Comparison of ENCODE assay signal across 1 cellular context in the genomic region with DNA sequence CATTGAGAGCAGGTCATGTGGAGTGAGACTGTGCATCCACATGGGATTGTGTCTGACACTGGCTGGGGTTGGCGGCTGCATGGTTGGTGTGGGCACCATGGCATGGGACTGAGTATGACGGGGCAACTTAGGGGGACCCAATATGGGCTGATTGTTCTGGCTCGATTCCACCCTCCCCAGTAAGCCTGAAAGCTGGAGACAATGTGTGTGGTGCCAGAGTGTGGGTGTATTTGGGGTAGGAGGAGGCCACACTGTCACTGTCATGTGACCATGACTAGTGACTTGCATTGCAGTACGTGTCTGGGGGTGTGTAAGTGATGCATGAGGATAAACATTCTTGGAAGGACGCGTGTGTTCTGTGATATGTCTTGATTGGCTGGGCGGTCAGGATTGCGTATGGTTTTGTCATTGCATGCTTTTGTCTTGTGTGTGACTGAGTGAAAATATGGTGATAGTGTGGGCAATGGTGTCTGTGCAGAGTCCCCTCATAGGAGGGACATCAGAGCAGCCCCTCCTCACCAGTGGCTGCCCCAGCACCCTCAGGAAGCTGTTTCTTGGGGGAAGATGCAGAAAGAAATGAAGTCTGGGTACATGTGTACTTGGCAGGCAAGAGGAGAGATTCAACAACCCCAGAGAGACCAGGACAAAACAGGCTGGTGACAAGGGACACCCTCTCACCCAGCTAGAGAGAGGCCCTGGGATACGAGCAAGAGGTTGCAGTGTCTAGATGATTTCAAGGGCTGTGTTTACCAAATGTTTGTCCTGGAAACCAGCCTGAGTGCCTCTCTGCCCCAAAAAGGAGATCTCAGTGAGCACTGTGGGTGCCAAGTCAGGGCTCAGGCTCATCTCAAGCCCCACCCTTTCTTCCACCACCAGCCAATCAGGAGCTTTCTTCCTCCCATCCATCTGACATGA.
TF ChIP-seq lines count a peak whose summit lies in the region.

No MANE protein-coding gene starts in this region.

TF ChIP-seq in K562, 482 proteins besides CTCF, POLR2A, EP300 and RAD21 (continued from another document and continues in another):
- TF ChIP-seq, protein P1, sequence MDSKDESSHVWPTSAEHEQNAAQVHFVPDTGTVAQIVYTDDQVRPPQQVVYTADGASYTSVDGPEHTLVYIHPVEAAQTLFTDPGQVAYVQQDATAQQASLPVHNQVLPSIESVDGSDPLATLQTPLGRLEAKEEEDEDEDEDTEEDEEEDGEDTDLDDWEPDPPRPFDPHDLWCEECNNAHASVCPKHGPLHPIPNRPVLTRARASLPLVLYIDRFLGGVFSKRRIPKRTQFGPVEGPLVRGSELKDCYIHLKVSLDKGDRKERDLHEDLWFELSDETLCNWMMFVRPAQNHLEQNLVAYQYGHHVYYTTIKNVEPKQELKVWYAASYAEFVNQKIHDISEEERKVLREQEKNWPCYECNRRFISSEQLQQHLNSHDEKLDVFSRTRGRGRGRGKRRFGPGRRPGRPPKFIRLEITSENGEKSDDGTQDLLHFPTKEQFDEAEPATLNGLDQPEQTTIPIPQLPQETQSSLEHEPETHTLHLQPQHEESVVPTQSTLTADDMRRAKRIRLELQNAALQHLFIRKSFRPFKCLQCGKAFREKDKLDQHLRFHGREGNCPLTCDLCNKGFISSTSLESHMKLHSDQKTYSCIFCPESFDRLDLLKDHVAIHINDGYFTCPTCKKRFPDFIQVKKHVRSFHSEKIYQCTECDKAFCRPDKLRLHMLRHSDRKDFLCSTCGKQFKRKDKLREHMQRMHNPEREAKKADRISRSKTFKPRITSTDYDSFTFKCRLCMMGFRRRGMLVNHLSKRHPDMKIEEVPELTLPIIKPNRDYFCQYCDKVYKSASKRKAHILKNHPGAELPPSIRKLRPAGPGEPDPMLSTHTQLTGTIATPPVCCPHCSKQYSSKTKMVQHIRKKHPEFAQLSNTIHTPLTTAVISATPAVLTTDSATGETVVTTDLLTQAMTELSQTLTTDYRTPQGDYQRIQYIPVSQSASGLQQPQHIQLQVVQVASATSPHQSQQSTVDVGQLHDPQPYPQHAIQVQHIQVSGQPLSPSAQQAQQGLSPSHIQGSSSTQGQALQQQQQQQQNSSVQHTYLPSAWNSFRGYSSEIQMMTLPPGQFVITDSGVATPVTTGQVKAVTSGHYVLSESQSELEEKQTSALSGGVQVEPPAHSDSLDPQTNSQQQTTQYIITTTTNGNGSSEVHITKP (IDR thresholded peaks at IDR 0.05; ENCODE audit: partially characterized antibody): peak; percentile 54
- no peak for TF ChIP-seq TAF1 (IDR thresholded peaks at IDR 0.05; ENCODE audit: control insufficient read depth, extremely low read depth, insufficient read depth, low read length, severe bottlenecking)
- TF ChIP-seq, protein P2, sequence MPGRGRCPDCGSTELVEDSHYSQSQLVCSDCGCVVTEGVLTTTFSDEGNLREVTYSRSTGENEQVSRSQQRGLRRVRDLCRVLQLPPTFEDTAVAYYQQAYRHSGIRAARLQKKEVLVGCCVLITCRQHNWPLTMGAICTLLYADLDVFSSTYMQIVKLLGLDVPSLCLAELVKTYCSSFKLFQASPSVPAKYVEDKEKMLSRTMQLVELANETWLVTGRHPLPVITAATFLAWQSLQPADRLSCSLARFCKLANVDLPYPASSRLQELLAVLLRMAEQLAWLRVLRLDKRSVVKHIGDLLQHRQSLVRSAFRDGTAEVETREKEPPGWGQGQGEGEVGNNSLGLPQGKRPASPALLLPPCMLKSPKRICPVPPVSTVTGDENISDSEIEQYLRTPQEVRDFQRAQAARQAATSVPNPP (IDR thresholded peaks at IDR 0.05; ENCODE audit: borderline replicate concordance, insufficient read depth, insufficient read length): no peak
- TF ChIP-seq, protein P3, sequence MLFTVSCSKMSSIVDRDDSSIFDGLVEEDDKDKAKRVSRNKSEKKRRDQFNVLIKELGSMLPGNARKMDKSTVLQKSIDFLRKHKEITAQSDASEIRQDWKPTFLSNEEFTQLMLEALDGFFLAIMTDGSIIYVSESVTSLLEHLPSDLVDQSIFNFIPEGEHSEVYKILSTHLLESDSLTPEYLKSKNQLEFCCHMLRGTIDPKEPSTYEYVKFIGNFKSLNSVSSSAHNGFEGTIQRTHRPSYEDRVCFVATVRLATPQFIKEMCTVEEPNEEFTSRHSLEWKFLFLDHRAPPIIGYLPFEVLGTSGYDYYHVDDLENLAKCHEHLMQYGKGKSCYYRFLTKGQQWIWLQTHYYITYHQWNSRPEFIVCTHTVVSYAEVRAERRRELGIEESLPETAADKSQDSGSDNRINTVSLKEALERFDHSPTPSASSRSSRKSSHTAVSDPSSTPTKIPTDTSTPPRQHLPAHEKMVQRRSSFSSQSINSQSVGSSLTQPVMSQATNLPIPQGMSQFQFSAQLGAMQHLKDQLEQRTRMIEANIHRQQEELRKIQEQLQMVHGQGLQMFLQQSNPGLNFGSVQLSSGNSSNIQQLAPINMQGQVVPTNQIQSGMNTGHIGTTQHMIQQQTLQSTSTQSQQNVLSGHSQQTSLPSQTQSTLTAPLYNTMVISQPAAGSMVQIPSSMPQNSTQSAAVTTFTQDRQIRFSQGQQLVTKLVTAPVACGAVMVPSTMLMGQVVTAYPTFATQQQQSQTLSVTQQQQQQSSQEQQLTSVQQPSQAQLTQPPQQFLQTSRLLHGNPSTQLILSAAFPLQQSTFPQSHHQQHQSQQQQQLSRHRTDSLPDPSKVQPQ (CRISPR knock-in tag; IDR thresholded peaks at IDR 0.05; ENCODE audit: borderline replicate concordance): peak; percentile 81
- peak; percentile 98 for TF ChIP-seq ERF (CRISPR knock-in tag; IDR thresholded peaks at IDR 0.05)
- TF ChIP-seq HDAC1 (IDR thresholded peaks at IDR 0.05): peak in 1 of 2 experiments; percentile 97; a peak in 2 of 4 replicates
- TF ChIP-seq, protein P4, sequence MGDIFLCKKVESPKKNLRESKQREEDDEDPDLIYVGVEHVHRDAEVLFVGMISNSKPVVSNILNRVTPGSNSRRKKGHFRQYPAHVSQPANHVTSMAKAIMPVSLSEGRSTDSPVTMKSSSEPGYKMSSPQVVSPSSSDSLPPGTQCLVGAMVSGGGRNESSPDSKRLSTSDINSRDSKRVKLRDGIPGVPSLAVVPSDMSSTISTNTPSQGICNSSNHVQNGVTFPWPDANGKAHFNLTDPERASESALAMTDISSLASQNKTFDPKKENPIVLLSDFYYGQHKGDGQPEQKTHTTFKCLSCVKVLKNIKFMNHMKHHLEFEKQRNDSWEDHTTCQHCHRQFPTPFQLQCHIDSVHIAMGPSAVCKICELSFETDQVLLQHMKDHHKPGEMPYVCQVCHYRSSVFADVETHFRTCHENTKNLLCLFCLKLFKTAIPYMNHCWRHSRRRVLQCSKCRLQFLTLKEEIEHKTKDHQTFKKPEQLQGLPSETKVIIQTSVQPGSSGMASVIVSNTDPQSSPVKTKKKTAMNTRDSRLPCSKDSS (IDR thresholded peaks at IDR 0.05; ENCODE audit: low read depth, partially characterized antibody): no peak
- peak; percentile 84 for TF ChIP-seq JUN (IDR thresholded peaks at IDR 0.05; ENCODE audit: borderline replicate concordance, low read depth, low read length)
- TF ChIP-seq JUN (CRISPR knock-in tag; IDR thresholded peaks at IDR 0.05; ENCODE audit: borderline replicate concordance): no peak; the same call in 1 of the 2 replicates
- peak; percentile 73; the same call in 1 of the 2 replicates for TF ChIP-seq ZNF830 (CRISPR knock-in tag; IDR thresholded peaks at IDR 0.05)
- peak; percentile 51; the same call in 1 of the 2 replicates for TF ChIP-seq ESRRB (CRISPR knock-in tag; IDR thresholded peaks at IDR 0.05; ENCODE audit: borderline replicate concordance)
- TF ChIP-seq ETV5 (CRISPR knock-in tag; IDR thresholded peaks at IDR 0.05; ENCODE audit: low read depth): peak; percentile 82; the same call in 1 of the 2 replicates
- TF ChIP-seq EP400 (IDR thresholded peaks at IDR 0.05): peak; percentile 86
- no peak for TF ChIP-seq NR1H2 (CRISPR knock-in tag; IDR thresholded peaks at IDR 0.05)
- no peak for TF ChIP-seq RBM22 (IDR thresholded peaks at IDR 0.05; ENCODE audit: low read depth, low read length, poor library complexity, severe bottlenecking)
- no peak for TF ChIP-seq FIP1L1 (IDR thresholded peaks at IDR 0.05; ENCODE audit: low read depth, low read length, poor library complexity, severe bottlenecking)
- TF ChIP-seq RB1 (IDR thresholded peaks at IDR 0.05; ENCODE audit: low read depth): peak; percentile 52; the same call in 1 of the 2 replicates
- no peak for TF ChIP-seq GTF2E2 (tag; IDR thresholded peaks at IDR 0.05)
- TF ChIP-seq, protein P5, sequence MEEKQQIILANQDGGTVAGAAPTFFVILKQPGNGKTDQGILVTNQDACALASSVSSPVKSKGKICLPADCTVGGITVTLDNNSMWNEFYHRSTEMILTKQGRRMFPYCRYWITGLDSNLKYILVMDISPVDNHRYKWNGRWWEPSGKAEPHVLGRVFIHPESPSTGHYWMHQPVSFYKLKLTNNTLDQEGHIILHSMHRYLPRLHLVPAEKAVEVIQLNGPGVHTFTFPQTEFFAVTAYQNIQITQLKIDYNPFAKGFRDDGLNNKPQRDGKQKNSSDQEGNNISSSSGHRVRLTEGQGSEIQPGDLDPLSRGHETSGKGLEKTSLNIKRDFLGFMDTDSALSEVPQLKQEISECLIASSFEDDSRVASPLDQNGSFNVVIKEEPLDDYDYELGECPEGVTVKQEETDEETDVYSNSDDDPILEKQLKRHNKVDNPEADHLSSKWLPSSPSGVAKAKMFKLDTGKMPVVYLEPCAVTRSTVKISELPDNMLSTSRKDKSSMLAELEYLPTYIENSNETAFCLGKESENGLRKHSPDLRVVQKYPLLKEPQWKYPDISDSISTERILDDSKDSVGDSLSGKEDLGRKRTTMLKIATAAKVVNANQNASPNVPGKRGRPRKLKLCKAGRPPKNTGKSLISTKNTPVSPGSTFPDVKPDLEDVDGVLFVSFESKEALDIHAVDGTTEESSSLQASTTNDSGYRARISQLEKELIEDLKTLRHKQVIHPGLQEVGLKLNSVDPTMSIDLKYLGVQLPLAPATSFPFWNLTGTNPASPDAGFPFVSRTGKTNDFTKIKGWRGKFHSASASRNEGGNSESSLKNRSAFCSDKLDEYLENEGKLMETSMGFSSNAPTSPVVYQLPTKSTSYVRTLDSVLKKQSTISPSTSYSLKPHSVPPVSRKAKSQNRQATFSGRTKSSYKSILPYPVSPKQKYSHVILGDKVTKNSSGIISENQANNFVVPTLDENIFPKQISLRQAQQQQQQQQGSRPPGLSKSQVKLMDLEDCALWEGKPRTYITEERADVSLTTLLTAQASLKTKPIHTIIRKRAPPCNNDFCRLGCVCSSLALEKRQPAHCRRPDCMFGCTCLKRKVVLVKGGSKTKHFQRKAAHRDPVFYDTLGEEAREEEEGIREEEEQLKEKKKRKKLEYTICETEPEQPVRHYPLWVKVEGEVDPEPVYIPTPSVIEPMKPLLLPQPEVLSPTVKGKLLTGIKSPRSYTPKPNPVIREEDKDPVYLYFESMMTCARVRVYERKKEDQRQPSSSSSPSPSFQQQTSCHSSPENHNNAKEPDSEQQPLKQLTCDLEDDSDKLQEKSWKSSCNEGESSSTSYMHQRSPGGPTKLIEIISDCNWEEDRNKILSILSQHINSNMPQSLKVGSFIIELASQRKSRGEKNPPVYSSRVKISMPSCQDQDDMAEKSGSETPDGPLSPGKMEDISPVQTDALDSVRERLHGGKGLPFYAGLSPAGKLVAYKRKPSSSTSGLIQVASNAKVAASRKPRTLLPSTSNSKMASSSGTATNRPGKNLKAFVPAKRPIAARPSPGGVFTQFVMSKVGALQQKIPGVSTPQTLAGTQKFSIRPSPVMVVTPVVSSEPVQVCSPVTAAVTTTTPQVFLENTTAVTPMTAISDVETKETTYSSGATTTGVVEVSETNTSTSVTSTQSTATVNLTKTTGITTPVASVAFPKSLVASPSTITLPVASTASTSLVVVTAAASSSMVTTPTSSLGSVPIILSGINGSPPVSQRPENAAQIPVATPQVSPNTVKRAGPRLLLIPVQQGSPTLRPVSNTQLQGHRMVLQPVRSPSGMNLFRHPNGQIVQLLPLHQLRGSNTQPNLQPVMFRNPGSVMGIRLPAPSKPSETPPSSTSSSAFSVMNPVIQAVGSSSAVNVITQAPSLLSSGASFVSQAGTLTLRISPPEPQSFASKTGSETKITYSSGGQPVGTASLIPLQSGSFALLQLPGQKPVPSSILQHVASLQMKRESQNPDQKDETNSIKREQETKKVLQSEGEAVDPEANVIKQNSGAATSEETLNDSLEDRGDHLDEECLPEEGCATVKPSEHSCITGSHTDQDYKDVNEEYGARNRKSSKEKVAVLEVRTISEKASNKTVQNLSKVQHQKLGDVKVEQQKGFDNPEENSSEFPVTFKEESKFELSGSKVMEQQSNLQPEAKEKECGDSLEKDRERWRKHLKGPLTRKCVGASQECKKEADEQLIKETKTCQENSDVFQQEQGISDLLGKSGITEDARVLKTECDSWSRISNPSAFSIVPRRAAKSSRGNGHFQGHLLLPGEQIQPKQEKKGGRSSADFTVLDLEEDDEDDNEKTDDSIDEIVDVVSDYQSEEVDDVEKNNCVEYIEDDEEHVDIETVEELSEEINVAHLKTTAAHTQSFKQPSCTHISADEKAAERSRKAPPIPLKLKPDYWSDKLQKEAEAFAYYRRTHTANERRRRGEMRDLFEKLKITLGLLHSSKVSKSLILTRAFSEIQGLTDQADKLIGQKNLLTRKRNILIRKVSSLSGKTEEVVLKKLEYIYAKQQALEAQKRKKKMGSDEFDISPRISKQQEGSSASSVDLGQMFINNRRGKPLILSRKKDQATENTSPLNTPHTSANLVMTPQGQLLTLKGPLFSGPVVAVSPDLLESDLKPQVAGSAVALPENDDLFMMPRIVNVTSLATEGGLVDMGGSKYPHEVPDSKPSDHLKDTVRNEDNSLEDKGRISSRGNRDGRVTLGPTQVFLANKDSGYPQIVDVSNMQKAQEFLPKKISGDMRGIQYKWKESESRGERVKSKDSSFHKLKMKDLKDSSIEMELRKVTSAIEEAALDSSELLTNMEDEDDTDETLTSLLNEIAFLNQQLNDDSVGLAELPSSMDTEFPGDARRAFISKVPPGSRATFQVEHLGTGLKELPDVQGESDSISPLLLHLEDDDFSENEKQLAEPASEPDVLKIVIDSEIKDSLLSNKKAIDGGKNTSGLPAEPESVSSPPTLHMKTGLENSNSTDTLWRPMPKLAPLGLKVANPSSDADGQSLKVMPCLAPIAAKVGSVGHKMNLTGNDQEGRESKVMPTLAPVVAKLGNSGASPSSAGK (IDR thresholded peaks at IDR 0.05): peak; percentile 90
- TF ChIP-seq ESRRA (IDR thresholded peaks at IDR 0.05; ENCODE audit: borderline replicate concordance, low read depth): peak; percentile 25; the same call in 1 of the 2 replicates
- peak; percentile 96 for TF ChIP-seq CREM (IDR thresholded peaks at IDR 0.05; ENCODE audit: low read depth)
- TF ChIP-seq, protein P6, sequence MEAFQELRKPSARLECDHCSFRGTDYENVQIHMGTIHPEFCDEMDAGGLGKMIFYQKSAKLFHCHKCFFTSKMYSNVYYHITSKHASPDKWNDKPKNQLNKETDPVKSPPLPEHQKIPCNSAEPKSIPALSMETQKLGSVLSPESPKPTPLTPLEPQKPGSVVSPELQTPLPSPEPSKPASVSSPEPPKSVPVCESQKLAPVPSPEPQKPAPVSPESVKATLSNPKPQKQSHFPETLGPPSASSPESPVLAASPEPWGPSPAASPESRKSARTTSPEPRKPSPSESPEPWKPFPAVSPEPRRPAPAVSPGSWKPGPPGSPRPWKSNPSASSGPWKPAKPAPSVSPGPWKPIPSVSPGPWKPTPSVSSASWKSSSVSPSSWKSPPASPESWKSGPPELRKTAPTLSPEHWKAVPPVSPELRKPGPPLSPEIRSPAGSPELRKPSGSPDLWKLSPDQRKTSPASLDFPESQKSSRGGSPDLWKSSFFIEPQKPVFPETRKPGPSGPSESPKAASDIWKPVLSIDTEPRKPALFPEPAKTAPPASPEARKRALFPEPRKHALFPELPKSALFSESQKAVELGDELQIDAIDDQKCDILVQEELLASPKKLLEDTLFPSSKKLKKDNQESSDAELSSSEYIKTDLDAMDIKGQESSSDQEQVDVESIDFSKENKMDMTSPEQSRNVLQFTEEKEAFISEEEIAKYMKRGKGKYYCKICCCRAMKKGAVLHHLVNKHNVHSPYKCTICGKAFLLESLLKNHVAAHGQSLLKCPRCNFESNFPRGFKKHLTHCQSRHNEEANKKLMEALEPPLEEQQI (IDR thresholded peaks at IDR 0.05): no peak
- no peak for TF ChIP-seq ZC3H11A (IDR thresholded peaks at IDR 0.05; ENCODE audit: low read depth, low read length)
- TF ChIP-seq ZNF76 (CRISPR knock-in tag; IDR thresholded peaks at IDR 0.05; ENCODE audit: borderline replicate concordance): peak; percentile 95; the same call in 1 of the 2 replicates
- peak; percentile 47 for TF ChIP-seq ZFP36 (IDR thresholded peaks at IDR 0.05; ENCODE audit: low read depth, low read length, partially characterized antibody)
